15 cellular contexts compared by ENCODE assay signal in genomic region chr14:33567736-33568124, GRCh38.
A peak's percentile ranks its signal among the peaks of the same experiment; 100 is the strongest.
DNase-seq lines count a peak whose midpoint lies in the region; TF ChIP-seq lines count a peak whose summit lies in the region.
"Had no signal": no experiment of that assay in that cellular context is flagged by ENCODE, and none has a peak within 500 bp of the region (broad histone marks: within the 10 kb centered on the region; RNA-seq: fewer than 3 reads in every experiment).

No MANE protein-coding gene starts in this region.

- no peak overlapping the region for H3K9ac ChIP-seq in GM23248

- no peaks in the 10 kb centered on the region for H4K20me1 ChIP-seq in GM23248 (ENCODE audit: insufficient read depth)

- in situ Hi-C loops in GM23248 (cut with MboI) = no loop called here

- H3K36me3 Mint-ChIP-seq in endothelial cell (ENCODE audit: low read depth, unreplicated experiment) = no peaks in the 10 kb centered on the region
- H3K36me3 Mint-ChIP-seq: CD14-positive monocyte had no signal

- no peaks in the 10 kb centered on the region for H3K9me2 ChIP-seq in GM23248 (ENCODE audit: insufficient read depth)

- H3K4me1 Mint-ChIP-seq in endothelial cell (ENCODE audit: unreplicated experiment) = peaks cover 42% of the 10 kb centered on the region
- H3K4me1 Mint-ChIP-seq: CD14-positive monocyte, T-helper 17 cell had no signal

- WGBS in GM23248 (ENCODE audit: low coverage in 1 of 2, low lambda C conversion rate in 2 of 2, missing lambda C conversion rate in 2 of 2), 2 experiments = 78 to 88% methylated on average over 4 of the region's 4 CpGs

- H3K4me3 ChIP-seq in GM23248 = no peak overlapping the region
- H3K4me3 ChIP-seq in choroid plexus epithelial cell (ENCODE audit: low read depth, low read length) = no peak overlapping the region
- H3K4me3 ChIP-seq in BE2C (ENCODE audit: low read depth, low read length) = no peak overlapping the region
- H3K4me3 ChIP-seq in Peyer's patch = no peak overlapping the region
- H3K4me3 ChIP-seq: suprapubic skin had no signal

- no peaks in the 10 kb centered on the region for H3K9me3 Mint-ChIP-seq in endothelial cell (ENCODE audit: unreplicated experiment)
- H3K9me3 Mint-ChIP-seq: CD14-positive monocyte had no signal

- no peak overlapping the region for H3K4me3 Mint-ChIP-seq in endothelial cell (ENCODE audit: unreplicated experiment)
- H3K4me3 Mint-ChIP-seq: CD14-positive monocyte, T-helper 17 cell had no signal

- H3K27me3 ChIP-seq in GM23248 (replicated peaks; ENCODE audit: insufficient read depth) (no peaks in the 10 kb centered on the region), BE2C (no peaks in the 10 kb centered on the region), Peyer's patch (no peaks in the 10 kb centered on the region)
- H3K27me3 ChIP-seq: suprapubic skin had no signal

- H3F3A ChIP-seq in GM23248 (ENCODE audit: insufficient read depth) = peaks cover 20% of the 10 kb centered on the region; the same call in 1 of the 2 replicates

- no peaks in the 10 kb centered on the region for H3K9me3 ChIP-seq in GM23248 (ENCODE audit: low read depth)
- no peaks in the 10 kb centered on the region for H3K9me3 ChIP-seq in BE2C
- no peaks in the 10 kb centered on the region for H3K9me3 ChIP-seq in Peyer's patch
- H3K9me3 ChIP-seq: suprapubic skin had no signal

- TF ChIP-seq CTCF in VCaP (conservative IDR thresholded peaks at IDR 0.05) (no peak), choroid plexus epithelial cell (conservative IDR thresholded peaks at IDR 0.05; ENCODE audit: low read depth, low read length) (no peak), endothelial cell (IDR thresholded peaks at IDR 0.05; ENCODE audit: unreplicated experiment) (no peak), BE2C (IDR thresholded peaks at IDR 0.05; ENCODE audit: low read depth, low read length) (no peak), Peyer's patch (IDR thresholded peaks at IDR 0.05) (no peak)

- no peak overlapping the region for H2AFZ ChIP-seq in GM23248

- no peaks in the 10 kb centered on the region for H3K79me2 ChIP-seq in GM23248 (ENCODE audit: insufficient read depth)

- DNase-seq in GM23248 (peak; percentile 12), choroid plexus epithelial cell (ENCODE audit: low read depth) (peak; percentile 75), retina (peak; percentile 14), endothelial cell (ENCODE audit: low spot score) (no peak), BE2C (no peak), Peyer's patch (no peak)
- no peak for DNase-seq in activated CD8-positive, alpha-beta memory T cell treated with anti-CD3 and anti-CD28 coated beads, Interleukin-2, amount 50 U/mL, for 4 hours
- DNase-seq: anterior cingulate cortex, GDM1, NCI-H1436, NCI-H774, T-helper 17 cell had no signal

- H3K4me1 ChIP-seq in GM23248 (ENCODE audit: insufficient read depth) (peaks cover 42% of the 10 kb centered on the region), BE2C (peaks cover 25% of the 10 kb centered on the region), Peyer's patch (peaks cover 0 to 6% (median 0%) of the 10 kb centered on the region in 4 donors)

- TF ChIP-seq POLR2A in Peyer's patch (IDR thresholded peaks at IDR 0.05) = no peak

- H3K27ac ChIP-seq in GM23248 (no peak overlapping the region), VCaP (peak overlapping the region; percentile 34), Peyer's patch (no peak overlapping the region)
- H3K27ac ChIP-seq: suprapubic skin had no signal

- H3K27ac Mint-ChIP-seq in endothelial cell (ENCODE audit: unreplicated experiment) = no peak overlapping the region
- H3K27ac Mint-ChIP-seq: CD14-positive monocyte, T-helper 17 cell had no signal

- H3K36me3 ChIP-seq in GM23248 (ENCODE audit: low read depth) (no peaks in the 10 kb centered on the region), BE2C (no peaks in the 10 kb centered on the region), Peyer's patch (no peaks in the 10 kb centered on the region)
- H3K36me3 ChIP-seq: suprapubic skin had no signal

- H3K27me3 Mint-ChIP-seq in endothelial cell (ENCODE audit: unreplicated experiment) = no peaks in the 10 kb centered on the region

- H3K4me2 ChIP-seq in GM23248 (ENCODE audit: unreplicated experiment) = no peak overlapping the region

Comparison
In these comparisons a context has a peak if more than half of its experiments do, and no peak if none do; other contexts are left out.
1. DNase-seq: peak in GM23248 (single experiment), choroid plexus epithelial cell (single experiment) and retina (single experiment); none in endothelial cell (single experiment), activated CD8-positive, alpha-beta memory T cell treated with anti-CD3 and anti-CD28 coated beads, Interleukin-2, amount 50 U/mL, for 4 hours (single experiment), BE2C (single experiment) and Peyer's patch (0 of 3).